In the genomic region with DNA sequence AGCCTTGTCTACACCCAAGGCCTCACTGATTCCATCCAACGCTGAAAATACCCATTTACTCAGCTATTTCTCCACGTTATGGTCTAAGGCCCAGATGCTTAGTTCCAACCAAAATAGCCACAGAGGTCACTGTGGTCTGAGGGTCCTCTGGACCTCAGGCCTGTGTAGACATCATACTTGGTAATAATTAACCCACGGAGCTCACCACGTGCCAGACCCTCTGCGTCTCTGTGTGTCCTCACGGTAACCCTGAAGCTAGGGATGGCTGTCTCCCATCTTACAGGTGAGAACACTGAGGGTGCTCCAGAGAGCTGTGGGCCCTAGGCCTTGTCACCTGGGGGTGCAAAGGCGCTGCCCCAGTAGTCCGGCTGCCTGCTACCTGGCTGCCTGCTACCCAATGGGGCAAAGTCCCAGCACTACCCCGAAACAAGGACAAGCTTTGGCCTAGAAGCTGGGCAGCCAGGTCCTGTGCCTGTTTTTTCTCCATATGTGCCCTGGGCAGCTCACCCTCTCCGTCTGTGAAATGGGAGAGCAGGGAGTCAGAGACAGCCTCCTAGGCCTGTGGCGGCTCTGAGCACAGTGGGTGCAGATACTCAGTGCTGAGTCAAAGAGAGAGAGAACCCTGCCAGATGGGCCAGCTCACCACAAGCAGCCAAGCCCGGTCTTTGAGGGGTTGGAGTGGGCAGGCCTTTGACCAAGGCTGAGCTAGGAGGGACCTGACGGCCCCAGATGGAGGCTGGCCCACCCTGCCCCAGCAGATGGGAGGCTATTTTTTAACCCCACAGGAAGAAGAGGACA, we compare ENCODE assay signal across 11 cellular contexts. TPM values are rescaled to one million over a fixed set of nuclear protein-coding genes. Genes with fewer than 3 reads are reported as not detected.
DNase-seq lines count a peak whose midpoint lies in the region; ATAC-seq and TF ChIP-seq lines count a peak whose summit lies in the region.
"Had no signal": no experiment of that assay in that cellular context is flagged by ENCODE, and none has a peak within 500 bp of the region (broad histone marks: within the 10 kb centered on the region; RNA-seq: fewer than 3 reads in every experiment).

No MANE protein-coding gene starts in this region.

- TF ChIP-seq CTCF in GM20000 (IDR thresholded peaks at IDR 0.05; ENCODE audit: extremely low read depth, missing control alignments) (no peak), foreskin keratinocyte (conservative IDR thresholded peaks at IDR 0.05) (no peak), left lung (IDR thresholded peaks at IDR 0.05) (no peak)

- H3K4me3 ChIP-seq in left lung: no peak overlapping the region
- H3K4me3 ChIP-seq: tibial artery had no signal

- H3K9me3 ChIP-seq in left lung: no peaks in the 10 kb centered on the region
- H3K9me3 ChIP-seq: tibial artery had no signal

- H3K4me1 ChIP-seq in foreskin keratinocyte (peaks cover 14% of the 10 kb centered on the region), left lung (no peaks in the 10 kb centered on the region)
- H3K4me1 ChIP-seq: tibial artery had no signal

- H3K27me3 ChIP-seq in foreskin keratinocyte: peaks cover 18% of the 10 kb centered on the region
- H3K27me3 ChIP-seq in left lung: no peaks in the 10 kb centered on the region

- H3K36me3 ChIP-seq in left lung: no peaks in the 10 kb centered on the region
- H3K36me3 ChIP-seq: tibial artery had no signal

- ATAC-seq in GM18498 (IDR thresholded peaks at IDR 0.05; ENCODE audit: unreplicated experiment) (peak; percentile 83), HG03354 (IDR thresholded peaks at IDR 0.05; ENCODE audit: poor library complexity, severe bottlenecking, unreplicated experiment) (peak; percentile 88), foreskin keratinocyte (peak; percentile 12), left lung (no peak)

- DNase-seq in GM20000 (ENCODE audit: low spot score): peak; percentile 86
- no peak for DNase-seq in foreskin keratinocyte
- no peak for DNase-seq in left lung
- no peak for DNase-seq in OCI-M1 (lab: John Stamatoyannopoulos, UW)
- no peak for DNase-seq in activated naive CD4-positive, alpha-beta T cell (lab: John Stamatoyannopoulos, UW)
- no peak for DNase-seq in NCI-H82 treated with DMSO at 0.1 percent for 48 hours (lab: John Stamatoyannopoulos, UW; ENCODE audit: unreplicated experiment)
- DNase-seq: SW 1271, tibial artery had no signal

- H3K27ac ChIP-seq in foreskin keratinocyte (no peak overlapping the region), left lung (no peak overlapping the region)
- H3K27ac ChIP-seq: tibial artery had no signal

- intact Hi-C loops in left lung (cut with DNase I): no loop called here

RNA-seq across cellular contexts. Expression of a gene that starts 17.0 kb away (rescaled TPM):
- 0.10 TPM in 1 of 2 replicates, not detected in the other for total RNA-seq in foreskin keratinocyte
- 0.11 TPM in 1 of 2 replicates, not detected in the other for polyA plus RNA-seq in foreskin keratinocyte
- 1 to 10 TPM; 2.7 to 8.7 TPM for total RNA-seq in left lung
- total RNA-seq: osteocyte had no signal
